In genomic region chr16:68843482-68844210, GRCh38 we compare ENCODE assay signal across 8 cellular contexts. TPM values are rescaled to one million over a fixed set of nuclear protein-coding genes. Genes with fewer than 3 reads are reported as not detected.
DNase-seq lines count a peak whose midpoint lies in the region; ATAC-seq and TF ChIP-seq lines count a peak whose summit lies in the region.

Gene TANGO6 (plus strand): TSS chr16:68843531. CDS start chr16:68843618, 87 bp downstream.

- peak within 1 kb of the TSS; percentile 70 for H3K9ac ChIP-seq in mammary epithelial cell (ENCODE audit: insufficient read depth, low read length)
- H3K9ac ChIP-seq in smooth muscle cell (ENCODE audit: low read depth): peak within 1 kb of the TSS; percentile 68

- dilution Hi-C loops in mammary epithelial cell (cut with HindIII; ENCODE audit: low sequenced_read_pairs): no loop called here

- intact Hi-C loops in mammary epithelial cell (cut with micrococcal nuclease): loop anchor here (1.0 kb wide), 1 partner anchor 315 kb away; no protein-coding TSS in a partner anchor

- H2AFZ ChIP-seq in ACC112 (ENCODE audit: low read length, unreplicated experiment): peak within 1 kb of the TSS; percentile 93
- H2AFZ ChIP-seq in mammary epithelial cell (ENCODE audit: low read depth, low read length): peak within 1 kb of the TSS; percentile 94
- H2AFZ ChIP-seq in smooth muscle cell (ENCODE audit: low read depth): peak within 1 kb of the TSS; percentile 95

- ATAC-seq in GM18861 (IDR thresholded peaks at IDR 0.05; ENCODE audit: unreplicated experiment): peak; percentile 73
- peak; percentile 70 for ATAC-seq in HG03103 (IDR thresholded peaks at IDR 0.05; ENCODE audit: low read depth, unreplicated experiment)

- H3K4me2 ChIP-seq in mammary epithelial cell (ENCODE audit: insufficient read depth, low read depth, low read length) (peak within 1 kb of the TSS; percentile 84), smooth muscle cell (peak within 1 kb of the TSS; percentile 86)

- H3K4me1 ChIP-seq in ACC112 (ENCODE audit: control insufficient read depth, insufficient read depth, low read length, unreplicated experiment) (peaks cover 6% of the 10 kb centered on the region), mammary epithelial cell (ENCODE audit: insufficient read depth, low read length) (peaks cover 4% of the 10 kb centered on the region), smooth muscle cell (ENCODE audit: low read depth) (no peaks in the 10 kb centered on the region)

- H3F3A ChIP-seq in smooth muscle cell (ENCODE audit: low read depth): no peaks in the 10 kb centered on the region

- H3K36me3 ChIP-seq in ACC112 (ENCODE audit: insufficient read depth, low read length) (no peaks in the 10 kb centered on the region), mammary epithelial cell (ENCODE audit: insufficient read depth, low read length) (no peaks in the 10 kb centered on the region), smooth muscle cell (ENCODE audit: low read depth) (no peaks in the 10 kb centered on the region)

- WGBS in mammary epithelial cell (ENCODE audit: low coverage, missing lambda C conversion rate): 2% methylated on average over 36 of the region's 55 CpGs
- 1% methylated on average over 55 of the region's 55 CpGs for WGBS in smooth muscle cell (ENCODE audit: low lambda C conversion rate)

- H3K4me3 ChIP-seq in ACC112 (ENCODE audit: low read depth, low read length): peak within 1 kb of the TSS; percentile 85
- peak within 1 kb of the TSS; percentile 71 to 75 (median 73) for H3K4me3 ChIP-seq in mammary epithelial cell (replicated peaks in 1 of 3; ENCODE audit: insufficient read depth in 1 of 3, low read depth in 2 of 3, low read length in 3 of 3)
- H3K4me3 ChIP-seq in smooth muscle cell: peak within 1 kb of the TSS; percentile 73

- H4K20me1 ChIP-seq in mammary epithelial cell (ENCODE audit: insufficient read depth, low read length): no peaks in the 10 kb centered on the region
- H4K20me1 ChIP-seq in smooth muscle cell (ENCODE audit: low read depth): no peaks in the 10 kb centered on the region

- H3K27ac ChIP-seq in ACC112 (ENCODE audit: low read depth, low read length) (peak within 1 kb of the TSS; percentile 44), VCaP (peak within 1 kb of the TSS; percentile 72), mammary epithelial cell (ENCODE audit: insufficient read depth, low read depth, low read length) (peak within 1 kb of the TSS; percentile 52), smooth muscle cell (ENCODE audit: low read depth) (peak within 1 kb of the TSS; percentile 41)

- peaks cover 12% of the 10 kb centered on the region for H3K79me2 ChIP-seq in ACC112 (ENCODE audit: control insufficient read depth, insufficient read depth, low read length, unreplicated experiment)
- peaks cover 22% of the 10 kb centered on the region for H3K79me2 ChIP-seq in mammary epithelial cell (ENCODE audit: insufficient read depth, low read length)
- peaks cover 3% of the 10 kb centered on the region for H3K79me2 ChIP-seq in smooth muscle cell (ENCODE audit: low read depth)

- peak; percentile 91 for DNase-seq in NCI-H2171 treated with DMSO at 0.1 percent for 48 hours (lab: John Stamatoyannopoulos, UW)
- peak; percentile 64 for DNase-seq in mammary epithelial cell
- peak; percentile 91 for DNase-seq in iPS-NIHi11 (ENCODE audit: low spot score)
- peak; percentile 70 for DNase-seq in smooth muscle cell (lab: John Stamatoyannopoulos, UW; ENCODE audit: unreplicated experiment)

- TF ChIP-seq CTCF in VCaP (conservative IDR thresholded peaks at IDR 0.05) (peak; percentile 43), mammary epithelial cell (conservative IDR thresholded peaks at IDR 0.05 in 1 of 2, IDR thresholded peaks at IDR 0.05 in 1 of 2; ENCODE audit: extremely low read depth in 1 of 2, insufficient read depth in 1 of 2, low read depth in 1 of 2, low read length in 2 of 2) (peak in 1 of 2 donors; percentile 20), smooth muscle cell (IDR thresholded peaks at IDR 0.05; ENCODE audit: borderline replicate concordance, insufficient read depth, poor library complexity, severe bottlenecking) (peak; percentile 25)

- CTCF ChIA-PET in mammary epithelial cell (lab: Charles Lee; ENCODE audit: low non-redundant PET): interaction anchor here (0.5 to 0.8 kb wide), 2 partner anchors 272 to 280 kb away, joined by 6 to 8 read pairs; no protein-coding TSS in a partner anchor

- H3K9me3 ChIP-seq in mammary epithelial cell (replicated peaks; ENCODE audit: insufficient read depth, low read length) (no peaks in the 10 kb centered on the region), smooth muscle cell (replicated peaks; ENCODE audit: low read depth) (no peaks in the 10 kb centered on the region)

- H3K27me3 ChIP-seq in ACC112 (ENCODE audit: insufficient read depth, low read length) (no peaks in the 10 kb centered on the region), mammary epithelial cell (ENCODE audit: insufficient read depth, low read length) (no peaks in the 10 kb centered on the region), smooth muscle cell (ENCODE audit: low read depth) (no peaks in the 10 kb centered on the region)

- BruUV-seq in mammary epithelial cell (replicated peaks; lab: Mats Ljungman, UMichigan): TSS peak; percentile 65

- in situ Hi-C loops in mammary epithelial cell (cut with MboI; ENCODE audit: low sequenced_read_pairs in 2 of 2): loop anchor here in 1 of 2 donors (10.0 kb wide), 1 partner anchor 281 kb away; no protein-coding TSS in a partner anchor

RNA-seq across cellular contexts. Expression of gene TANGO6, which starts in this region (rescaled TPM):
- 10 to 100 TPM; 18.2 to 24.5 TPM for total RNA-seq in mammary epithelial cell
- 7.6 TPM for polyA plus RNA-seq in mammary epithelial cell
- polyA minus RNA-seq in mammary epithelial cell: 119 TPM
- 4.5 and 11.2 TPM in 2 replicates for total RNA-seq in smooth muscle cell
- 2.7 and 5.2 TPM in 2 replicates for polyA plus RNA-seq in smooth muscle cell

Comparison
In these comparisons a context has a peak if more than half of its experiments do, and no peak if none do; other contexts are left out.
1. Peak in every context shown above with its lines: DNase-seq, ATAC-seq, H3K4me3 ChIP-seq and H3K27ac ChIP-seq.